ENCODE assay signal across 9 cellular contexts in genomic region chr12:40106655-40107054, GRCh38. TPM values are rescaled to one million over a fixed set of nuclear protein-coding genes. Genes with fewer than 3 reads are reported as not detected.
DNase-seq lines count a peak whose midpoint lies in the region; ATAC-seq and TF ChIP-seq lines count a peak whose summit lies in the region.
"Had no signal": no experiment of that assay in that cellular context is flagged by ENCODE, and none has a peak within 500 bp of the region (broad histone marks: within the 10 kb centered on the region; RNA-seq: fewer than 3 reads in every experiment).

No MANE protein-coding gene starts in this region.

- H3K4me1 Mint-ChIP-seq in activated CD8-positive, alpha-beta memory T cell treated with anti-CD3 and anti-CD28 coated beads, Interleukin-2, amount 10 ng/mL, durations not matched to agents 7 days and 5 days = peaks cover 33% of the 10 kb centered on the region
- peaks cover 56% of the 10 kb centered on the region for H3K4me1 Mint-ChIP-seq in activated CD4-positive, alpha-beta memory T cell treated with anti-CD3 and anti-CD28 coated beads for 36 hours (ENCODE audit: low read depth)

- no peak for DNase-seq in activated CD8-positive, alpha-beta memory T cell treated with anti-CD3 and anti-CD28 coated beads, Interleukin-2, amount 10 ng/mL, durations not matched to agents 7 days and 5 days
- no peak for DNase-seq in activated CD8-positive, alpha-beta memory T cell treated with anti-CD3 and anti-CD28 coated beads for 24 hours
- DNase-seq in activated CD4-positive, alpha-beta memory T cell treated with anti-CD3 and anti-CD28 coated beads for 36 hours = no peak
- DNase-seq in tibial artery (no peak), mesenteric fat pad (ENCODE audit: low spot score) (no peak), LoVo (ENCODE audit: low spot score) (no peak)

- peaks cover 23% of the 10 kb centered on the region for H3K27me3 ChIP-seq in iPS-18a (ENCODE audit: control insufficient read depth, insufficient read depth, low read length)
- H3K27me3 ChIP-seq in tibial artery = peaks cover 0 to 5% of the 10 kb centered on the region in 2 donors

- no peaks in the 10 kb centered on the region for H3K9me3 Mint-ChIP-seq in activated CD8-positive, alpha-beta memory T cell treated with anti-CD3 and anti-CD28 coated beads, Interleukin-2, amount 10 ng/mL, durations not matched to agents 7 days and 5 days (ENCODE audit: low read depth)
- H3K9me3 Mint-ChIP-seq in activated CD4-positive, alpha-beta memory T cell treated with anti-CD3 and anti-CD28 coated beads for 36 hours = no peaks in the 10 kb centered on the region

- H3K9ac ChIP-seq in iPS-18a (ENCODE audit: low read length) = no peak overlapping the region

- no peak overlapping the region for H3K27ac Mint-ChIP-seq in activated CD8-positive, alpha-beta memory T cell treated with anti-CD3 and anti-CD28 coated beads, Interleukin-2, amount 10 ng/mL, durations not matched to agents 7 days and 5 days
- no peak overlapping the region for H3K27ac Mint-ChIP-seq in activated CD4-positive, alpha-beta memory T cell treated with anti-CD3 and anti-CD28 coated beads for 36 hours

- ATAC-seq in activated CD8-positive, alpha-beta memory T cell treated with anti-CD3 and anti-CD28 coated beads, Interleukin-2, amount 10 ng/mL, durations not matched to agents 7 days and 5 days = no peak
- no peak for ATAC-seq in HG02852 (IDR thresholded peaks at IDR 0.05; ENCODE audit: unreplicated experiment)

- TF ChIP-seq CTCF in tibial artery (IDR thresholded peaks at IDR 0.05) = no peak

- POLR2A ChIA-PET in activated CD4-positive, alpha-beta memory T cell treated with anti-CD3 and anti-CD28 coated beads for 36 hours (lab: Charles Lee) = interaction anchor here (1.8 to 2.2 kb wide), 2 partner anchors 8 to 11 kb away, joined by 4 to 15 read pairs; no protein-coding TSS in a partner anchor

- H3K4me1 ChIP-seq in iPS-18a (ENCODE audit: control insufficient read depth, low read depth, low read length) (peaks cover 12% of the 10 kb centered on the region), tibial artery (peaks cover 0 to 22% (median 5%) of the 10 kb centered on the region in 4 donors)

- intact Hi-C loops in activated CD4-positive, alpha-beta memory T cell treated with anti-CD3 and anti-CD28 coated beads for 36 hours (cut with micrococcal nuclease) = loop anchor here (1.0 to 10.0 kb wide), 9 partner anchors 11 to 1202 kb away; partner anchors contain the start of gene CPNE8
- intact Hi-C loops in tibial artery (cut with DNase I; ENCODE audit: low total_unique reads) = no loop called here

- H3K36me3 ChIP-seq in iPS-18a (ENCODE audit: control insufficient read depth, low read depth, low read length) (no peaks in the 10 kb centered on the region), tibial artery (no peaks in the 10 kb centered on the region)
- H3K36me3 ChIP-seq: BLaER1 treated with 17β-estradiol and CSF1 and Interleukin-3, amounts not matched to agents 10 nM and 100 nM had no signal

- peak overlapping the region; percentile 76 for H3K4me3 Mint-ChIP-seq in activated CD8-positive, alpha-beta memory T cell treated with anti-CD3 and anti-CD28 coated beads, Interleukin-2, amount 10 ng/mL, durations not matched to agents 7 days and 5 days
- peak overlapping the region; percentile 76 for H3K4me3 Mint-ChIP-seq in activated CD4-positive, alpha-beta memory T cell treated with anti-CD3 and anti-CD28 coated beads for 36 hours

- peak overlapping the region; percentile 72 for H3K4me3 ChIP-seq in iPS-18a (ENCODE audit: low read length)
- peak overlapping the region; percentile 98 to 99 for H3K4me3 ChIP-seq in tibial artery

- H3K9me3 ChIP-seq in iPS-18a (ENCODE audit: control insufficient read depth, low read depth, low read length) = no peaks in the 10 kb centered on the region
- H3K9me3 ChIP-seq in tibial artery = no peaks in the 10 kb centered on the region
- H3K9me3 ChIP-seq: BLaER1 treated with 17β-estradiol and CSF1 and Interleukin-3, amounts not matched to agents 10 nM and 100 nM had no signal

- H3K27ac ChIP-seq in iPS-18a (ENCODE audit: low read length) (no peak overlapping the region), tibial artery (peak overlapping the region; percentile 91)

- peaks cover 17% of the 10 kb centered on the region for H3K27me3 Mint-ChIP-seq in activated CD8-positive, alpha-beta memory T cell treated with anti-CD3 and anti-CD28 coated beads, Interleukin-2, amount 10 ng/mL, durations not matched to agents 7 days and 5 days
- H3K27me3 Mint-ChIP-seq in activated CD4-positive, alpha-beta memory T cell treated with anti-CD3 and anti-CD28 coated beads for 36 hours = peaks cover 10% of the 10 kb centered on the region

- CTCF ChIA-PET in activated CD8-positive, alpha-beta memory T cell treated with anti-CD3 and anti-CD28 coated beads, Interleukin-2, amount 10 ng/mL, durations not matched to agents 7 days and 5 days (lab: Charles Lee) = interaction anchor here (0.7 to 7.3 kb wide), 13 partner anchors 11 to 789 kb away, joined by 3 to 93 read pairs (median 4); no protein-coding TSS in a partner anchor
- CTCF ChIA-PET in activated CD4-positive, alpha-beta memory T cell treated with anti-CD3 and anti-CD28 coated beads for 36 hours (lab: Charles Lee) = interaction anchor here (0.8 to 7.8 kb wide), 9 partner anchors 8 to 484 kb away, joined by 3 to 93 read pairs (median 4); no protein-coding TSS in a partner anchor

- peaks cover 1% of the 10 kb centered on the region for H3K36me3 Mint-ChIP-seq in activated CD8-positive, alpha-beta memory T cell treated with anti-CD3 and anti-CD28 coated beads, Interleukin-2, amount 10 ng/mL, durations not matched to agents 7 days and 5 days
- H3K36me3 Mint-ChIP-seq in activated CD4-positive, alpha-beta memory T cell treated with anti-CD3 and anti-CD28 coated beads for 36 hours = no peaks in the 10 kb centered on the region

RNA-seq across cellular contexts. Expression of gene SLC2A13, which starts 0.8 kb away (rescaled TPM):
- 1 to 10 TPM; 7.8 to 8.0 TPM for total RNA-seq in activated CD8-positive, alpha-beta memory T cell treated with anti-CD3 and anti-CD28 coated beads, Interleukin-2, amount 10 ng/mL, durations not matched to agents 7 days and 5 days
- total RNA-seq in activated CD4-positive, alpha-beta memory T cell treated with anti-CD3 and anti-CD28 coated beads for 36 hours = 1 to 10 TPM; 3.4 to 3.8 TPM
- total RNA-seq in mesenteric fat pad = 13.0 TPM
